ENCODE assay signal across 29 cellular contexts in genomic region chr3:52092891-52093290, GRCh38. TPM values are rescaled to one million over a fixed set of nuclear protein-coding genes. Genes with fewer than 3 reads are reported as not detected.
DNase-seq lines count a peak whose midpoint lies in the region; ATAC-seq and TF ChIP-seq lines count a peak whose summit lies in the region.
"Had no signal": no experiment of that assay in that cellular context is flagged by ENCODE, and none has a peak within 500 bp of the region (broad histone marks: within the 10 kb centered on the region; RNA-seq: fewer than 3 reads in every experiment).

No MANE protein-coding gene starts in this region.

- H3K4me1 ChIP-seq in breast epithelium (no peaks in the 10 kb centered on the region), lower lobe of right lung (peaks cover 25% of the 10 kb centered on the region), HAP-1 (no peaks in the 10 kb centered on the region)

- H3K27me3 ChIP-seq in breast epithelium (no peaks in the 10 kb centered on the region), lower lobe of right lung (ENCODE audit: low read depth) (no peaks in the 10 kb centered on the region), HAP-1 (ENCODE audit: low read depth) (no peaks in the 10 kb centered on the region)
- H3K27me3 ChIP-seq: gastrocnemius medialis, hepatocyte, suprapubic skin, uterus had no signal

- DNase-seq in MCF 10A (ENCODE audit: unreplicated experiment): no peak
- no peak for DNase-seq in breast epithelium (ENCODE audit: low spot score in 2 of 2)
- peak; percentile 26 for DNase-seq in lower lobe of right lung
- DNase-seq in substantia nigra (lab: John Stamatoyannopoulos, UW): no peak
- no peak for DNase-seq in HAP-1 (ENCODE audit: low spot score in 2 of 2)
- DNase-seq in activated naive CD4-positive, alpha-beta T cell treated with anti-CD3 and anti-CD28 coated beads, Interleukin-2, amount 50 U/mL, for 16 hours: no peak
- DNase-seq: activated B cell treated with CpG ODN at 0.5 μM for 24 hours; activated naive CD8-positive, alpha-beta T cell treated with anti-CD3 and anti-CD28 coated beads, Interleukin-2, amount 50 U/mL, for 24 hours; activated T-cell treated with anti-CD3 and anti-CD28 coated beads, Interleukin-2, amount 50 U/mL, for 48 hours; CD4-positive, alpha-beta T cell; DND-41; gastrocnemius medialis; GF-D8; KBM-7; NCI-H1092 treated with DMSO at 0.1 percent for 48 hours; NCI-H1694 treated with DMSO at 0.1 percent for 48 hours; NCI-H446; RPMI8226; stimulated activated naive B cell treated with anti-CD40 and anti-IgM and Interleukin-4, amounts not matched to agents 10 μg/mL and 1 μg/mL and 100 μg/mL, for 72 hours; T-helper 1 cell; uterus had no signal

- H3K4me3 ChIP-seq in breast epithelium (no peak overlapping the region), lower lobe of right lung (no peak overlapping the region), HAP-1 (no peak overlapping the region)
- H3K4me3 ChIP-seq: gastrocnemius medialis, GM23338, hepatocyte, SK-N-MC, suprapubic skin, uterus had no signal

- H3K9me3 ChIP-seq in breast epithelium: no peaks in the 10 kb centered on the region
- H3K9me3 ChIP-seq in lower lobe of right lung: no peaks in the 10 kb centered on the region
- H3K9me3 ChIP-seq in HAP-1: no peaks in the 10 kb centered on the region
- H3K9me3 ChIP-seq: gastrocnemius medialis, suprapubic skin, uterus had no signal

- H3K36me3 ChIP-seq in breast epithelium: no peaks in the 10 kb centered on the region
- H3K36me3 ChIP-seq in lower lobe of right lung: no peaks in the 10 kb centered on the region
- H3K36me3 ChIP-seq in HAP-1 (replicated peaks): peaks cover 35% of the 10 kb centered on the region
- H3K36me3 ChIP-seq: gastrocnemius medialis, suprapubic skin, uterus had no signal

- no peak for ATAC-seq in lower lobe of right lung
- ATAC-seq in HG02970 (IDR thresholded peaks at IDR 0.05; ENCODE audit: low FRiP score, unreplicated experiment): no peak
- ATAC-seq: activated naive CD8-positive, alpha-beta T cell treated with anti-CD3 and anti-CD28 coated beads, Interleukin-2, amount 50 U/mL, for 24 hours; gastrocnemius medialis; GM23338; stimulated activated naive B cell treated with anti-CD40 and anti-IgM and Interleukin-4, amounts not matched to agents 10 μg/mL and 1 μg/mL and 100 μg/mL, for 72 hours had no signal

- intact Hi-C loops in MCF 10A (cut with micrococcal nuclease) (no loop called here), breast epithelium (cut with DNase I; ENCODE audit: low total_unique reads) (no loop called here), lower lobe of right lung (cut with DNase I) (no loop called here)

- H3K4me1 Mint-ChIP-seq in MCF 10A (ENCODE audit: insufficient read depth, unreplicated experiment): peaks cover 7% of the 10 kb centered on the region
- H3K4me1 Mint-ChIP-seq: activated B cell treated with CpG ODN at 0.5 μM for 24 hours; activated naive CD8-positive, alpha-beta T cell treated with anti-CD3 and anti-CD28 coated beads, Interleukin-2, amount 50 U/mL, for 24 hours; memory B cell had no signal

- in situ Hi-C loops in HAP-1 (cut with MboI; ENCODE audit: low sequenced_read_pairs): no loop called here

- peak overlapping the region; percentile 39 for H3K27ac Mint-ChIP-seq in MCF 10A (ENCODE audit: low read depth, unreplicated experiment)
- H3K27ac Mint-ChIP-seq: activated B cell treated with CpG ODN at 0.5 μM for 24 hours; activated naive CD8-positive, alpha-beta T cell treated with anti-CD3 and anti-CD28 coated beads, Interleukin-2, amount 50 U/mL, for 24 hours; CD4-positive, alpha-beta T cell; GM23338; memory B cell; stimulated activated naive B cell treated with anti-CD40 and anti-IgM and Interleukin-4, amounts not matched to agents 10 μg/mL and 1 μg/mL and 100 μg/mL, for 72 hours had no signal

- no peak overlapping the region for H3K27ac ChIP-seq in breast epithelium
- H3K27ac ChIP-seq in angular gyrus (ENCODE audit: low read depth, low read length): peak overlapping the region; percentile 22
- no peak overlapping the region for H3K27ac ChIP-seq in lower lobe of right lung
- peak overlapping the region; percentile 80 for H3K27ac ChIP-seq in substantia nigra (ENCODE audit: low read depth, low read length, poor library complexity, severe bottlenecking)
- H3K27ac ChIP-seq: gastrocnemius medialis, hepatocyte, SK-N-MC, suprapubic skin had no signal

- no peaks in the 10 kb centered on the region for H3K36me3 Mint-ChIP-seq in MCF 10A (ENCODE audit: insufficient read depth, unreplicated experiment)
- H3K36me3 Mint-ChIP-seq: brain, memory B cell had no signal

- no peak overlapping the region for H3K4me3 Mint-ChIP-seq in MCF 10A (ENCODE audit: unreplicated experiment)
- H3K4me3 Mint-ChIP-seq: activated B cell treated with CpG ODN at 0.5 μM for 24 hours; activated naive CD8-positive, alpha-beta T cell treated with anti-CD3 and anti-CD28 coated beads, Interleukin-2, amount 50 U/mL, for 24 hours; brain; CD4-positive, alpha-beta T cell; GM23338; memory B cell; stimulated activated naive B cell treated with anti-CD40 and anti-IgM and Interleukin-4, amounts not matched to agents 10 μg/mL and 1 μg/mL and 100 μg/mL, for 72 hours had no signal

- no TSS peak for BruUV-seq in MCF 10A (replicated peaks; lab: Mats Ljungman, UMichigan)

- no peak for TF ChIP-seq CTCF in MCF 10A (IDR thresholded peaks at IDR 0.05; ENCODE audit: unreplicated experiment)
- no peak for TF ChIP-seq CTCF in breast epithelium (IDR thresholded peaks at IDR 0.05)
- no peak for TF ChIP-seq CTCF in lower lobe of right lung (IDR thresholded peaks at IDR 0.05)

- CTCF ChIA-PET in MCF 10A (lab: Yijun Ruan, JAX): no interaction called here

- POLR2A ChIA-PET in MCF 10A (lab: Yijun Ruan, JAX): no interaction called here

- no peaks in the 10 kb centered on the region for H3K27me3 Mint-ChIP-seq in MCF 10A (ENCODE audit: insufficient read depth, unreplicated experiment)
- H3K27me3 Mint-ChIP-seq: activated B cell treated with CpG ODN at 0.5 μM for 24 hours; activated naive CD8-positive, alpha-beta T cell treated with anti-CD3 and anti-CD28 coated beads, Interleukin-2, amount 50 U/mL, for 24 hours; brain; CD4-positive, alpha-beta T cell; memory B cell; stimulated activated naive B cell treated with anti-CD40 and anti-IgM and Interleukin-4, amounts not matched to agents 10 μg/mL and 1 μg/mL and 100 μg/mL, for 72 hours had no signal

- TF ChIP-seq POLR2A in breast epithelium (IDR thresholded peaks at IDR 0.05): no peak

- H3K9me3 Mint-ChIP-seq in MCF 10A (ENCODE audit: unreplicated experiment): no peaks in the 10 kb centered on the region
- H3K9me3 Mint-ChIP-seq: activated B cell treated with CpG ODN at 0.5 μM for 24 hours; activated naive CD8-positive, alpha-beta T cell treated with anti-CD3 and anti-CD28 coated beads, Interleukin-2, amount 50 U/mL, for 24 hours; brain; CD4-positive, alpha-beta T cell; GM23338; memory B cell; stimulated activated naive B cell treated with anti-CD40 and anti-IgM and Interleukin-4, amounts not matched to agents 10 μg/mL and 1 μg/mL and 100 μg/mL, for 72 hours had no signal

RNA-seq across cellular contexts. Expression of gene DUSP7, which starts 36.5 kb away (rescaled TPM):
- 67.4 and 69.1 TPM in 2 replicates for total RNA-seq in MCF 10A (2022)
- total RNA-seq in breast epithelium: 10 to 100 TPM in 1 of 3 donors, 1 to 10 TPM in 2; 7.0 to 11.1 (median 8.6) TPM
- total RNA-seq in lower lobe of right lung: 28.8 TPM

Comparison
In these comparisons a context has a peak if more than half of its experiments do, and no peak if none do; other contexts are left out.
1. H3K27ac ChIP-seq: peak in angular gyrus (single experiment) and substantia nigra (single experiment); none in breast epithelium (0 of 2) and lower lobe of right lung (single experiment).